ENCODE assay signal across 8 cellular contexts in the genomic region with DNA sequence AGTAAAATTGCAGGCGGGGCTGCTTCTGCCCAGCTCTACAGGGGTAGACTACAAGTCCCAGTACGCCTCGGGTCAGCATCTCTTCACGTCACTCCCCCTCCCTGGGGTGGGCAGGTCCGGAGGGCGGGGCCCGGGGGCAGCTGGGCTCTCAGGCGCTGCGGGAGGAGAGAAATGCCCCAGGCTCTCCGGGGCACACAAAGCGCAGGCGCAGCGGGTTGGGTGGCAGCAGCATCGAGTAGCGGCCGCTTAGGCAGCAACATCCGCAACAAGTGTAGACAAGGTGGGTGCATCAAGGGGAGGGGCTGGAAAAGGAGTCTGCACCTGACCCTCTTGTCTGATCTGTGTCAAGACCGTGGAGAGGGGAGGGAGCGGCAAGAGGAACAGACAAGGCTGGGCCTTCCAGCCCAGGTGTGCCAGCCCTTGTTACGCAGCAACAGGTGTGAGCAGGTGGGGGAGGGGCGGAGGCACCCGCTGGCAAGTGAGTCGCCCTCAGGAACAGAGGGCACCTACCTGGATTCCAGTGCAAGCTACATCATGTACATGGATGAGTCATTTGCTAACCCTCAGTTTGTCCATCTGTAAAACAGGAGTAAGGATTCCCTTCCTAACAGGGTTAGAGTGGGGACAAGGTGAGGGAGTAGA. TPM values are rescaled to one million over a fixed set of nuclear protein-coding genes. Genes with fewer than 3 reads are reported as not detected.
DNase-seq lines count a peak whose midpoint lies in the region; ATAC-seq lines count a peak whose summit lies in the region.

No MANE protein-coding gene starts in this region.

- peak; percentile 91 for ATAC-seq in GM18868 (IDR thresholded peaks at IDR 0.05; ENCODE audit: unreplicated experiment)
- peak; percentile 77 for ATAC-seq in HG03439 (IDR thresholded peaks at IDR 0.05; ENCODE audit: unreplicated experiment)

- DNase-seq in NCI-H774 (lab: John Stamatoyannopoulos, UW) (peak; percentile 96), ecto neural progenitor cell (ENCODE audit: low spot score) (peak; percentile 93), lung microvascular endothelial cell (ENCODE audit: low read depth in 2 of 2) (peak; percentile 72 to 86), UCSD-AML1 (lab: John Stamatoyannopoulos, UW; ENCODE audit: unreplicated experiment) (no peak)
- DNase-seq in activated CD8-positive, alpha-beta memory T cell treated with anti-CD3 and anti-CD28 coated beads for 24 hours: peak; percentile 96
- peak; percentile 82 for DNase-seq in stimulated activated CD8-positive, alpha-beta memory T cell treated with anti-CD3 and anti-CD28 coated beads, Interleukin-12 subunit alpha, Interleukin-12 subunit beta, amount 100 ng/mL, for 1 hour (ENCODE audit: low read depth)

RNA-seq across cellular contexts. Expression of a gene that starts 1.2 kb away (rescaled TPM):
- total RNA-seq in lung microvascular endothelial cell: 0.22 and 0.40 TPM in 2 replicates

RNA-seq across cellular contexts. Expression of a gene that starts 49.7 kb away (rescaled TPM):
- 7.6 and 9.7 TPM in 2 replicates for total RNA-seq in lung microvascular endothelial cell
